In genomic region chr16:67000384-67001158, GRCh38 we compare ENCODE assay signal across 9 cellular contexts. TPM values are rescaled to one million over a fixed set of nuclear protein-coding genes. Genes with fewer than 3 reads are reported as not detected.
DNase-seq lines count a peak whose midpoint lies in the region; ATAC-seq and TF ChIP-seq lines count a peak whose summit lies in the region.
"Had no signal": no experiment of that assay in that cellular context is flagged by ENCODE, and none has a peak within 500 bp of the region (broad histone marks: within the 10 kb centered on the region; RNA-seq: fewer than 3 reads in every experiment).

No MANE protein-coding gene starts in this region.

- H3K36me3 ChIP-seq in heart left ventricle (no peaks in the 10 kb centered on the region), parathyroid adenoma (ENCODE audit: control insufficient read depth, insufficient read depth, low read length) (no peaks in the 10 kb centered on the region)

- H3K27ac ChIP-seq in heart left ventricle (peak overlapping the region in 4 of 12 donors; percentile 20 to 65 (median 49)), parathyroid adenoma (peak overlapping the region; percentile 39)

- ATAC-seq in activated naive CD4-positive, alpha-beta T cell treated with anti-CD3 and anti-CD28 coated beads, Interleukin-2, amount 50 U/mL, for 72 hours: peak; percentile 76 to 79
- ATAC-seq in heart left ventricle: peak in 3 of 4 donors; percentile 22 to 45 (median 36)
- no peak for ATAC-seq in HG02938 (IDR thresholded peaks at IDR 0.05; ENCODE audit: unreplicated experiment)
- no peak for ATAC-seq in GM21825 (IDR thresholded peaks at IDR 0.05; ENCODE audit: unreplicated experiment)

- WGBS in heart left ventricle, 4 donors: 3 to 16% (median 8%) methylated on average over 23 to 75 of the region's 75 CpGs

- TF ChIP-seq CTCF in heart left ventricle (IDR thresholded peaks at IDR 0.05) (no peak), parathyroid adenoma (IDR thresholded peaks at IDR 0.05) (no peak)

- H3K9me3 ChIP-seq in heart left ventricle (no peaks in the 10 kb centered on the region), parathyroid adenoma (ENCODE audit: control insufficient read depth, low read length) (no peaks in the 10 kb centered on the region)

- peak in 1 of 2 donors; percentile 15 for TF ChIP-seq POLR2A in heart left ventricle (IDR thresholded peaks at IDR 0.05)

- H3K4me3 ChIP-seq in heart left ventricle: peak overlapping the region; percentile 22 to 65 (median 57)
- H3K4me3 ChIP-seq in parathyroid adenoma (ENCODE audit: low read depth, low read length): peak overlapping the region; percentile 57

- peak overlapping the region; percentile 98 for H2AFZ ChIP-seq in parathyroid adenoma

- no peaks in the 10 kb centered on the region for H3K9me3 Mint-ChIP-seq in activated naive CD4-positive, alpha-beta T cell treated with anti-CD3 and anti-CD28 coated beads, Interleukin-2, amount 50 U/mL, for 72 hours

- peak overlapping the region; percentile 58 to 87 for H3K27ac Mint-ChIP-seq in activated naive CD4-positive, alpha-beta T cell treated with anti-CD3 and anti-CD28 coated beads, Interleukin-2, amount 50 U/mL, for 72 hours

- peak overlapping the region; percentile 37 for H3K9ac ChIP-seq in parathyroid adenoma

- H3K27me3 ChIP-seq in heart left ventricle (peaks cover 0 to 8% (median 0%) of the 10 kb centered on the region in 9 donors), parathyroid adenoma (ENCODE audit: control insufficient read depth, insufficient read depth, low read length) (no peaks in the 10 kb centered on the region)

- H3K4me1 ChIP-seq in heart left ventricle (peaks cover 0 to 35% (median 14%) of the 10 kb centered on the region in 12 donors), parathyroid adenoma (no peaks in the 10 kb centered on the region)

- intact Hi-C loops in heart left ventricle (cut with DNase I): no loop called here

- peak overlapping the region; percentile 74 for H3K4me2 ChIP-seq in parathyroid adenoma (ENCODE audit: low read length)

- peaks cover 7 to 11% of the 10 kb centered on the region in 2 donors for H3K36me3 Mint-ChIP-seq in activated naive CD4-positive, alpha-beta T cell treated with anti-CD3 and anti-CD28 coated beads, Interleukin-2, amount 50 U/mL, for 72 hours

- peak; percentile 32 to 41 for DNase-seq in NCI-H2081 (lab: John Stamatoyannopoulos, UW)
- DNase-seq in NCI-H2081 treated with DMSO at 0.1 percent for 48 hours (lab: John Stamatoyannopoulos, UW): no peak
- peak; percentile 71 for DNase-seq in RPMI8226
- peak; percentile 54 to 71 for DNase-seq in activated naive CD4-positive, alpha-beta T cell treated with anti-CD3 and anti-CD28 coated beads, Interleukin-2, amount 50 U/mL, for 72 hours (ENCODE audit: low spot score in 2 of 2)
- peak; percentile 35 to 77 (median 61) for DNase-seq in heart left ventricle

- no peaks in the 10 kb centered on the region for H3K79me2 ChIP-seq in parathyroid adenoma

RNA-seq across cellular contexts. Expression of gene CES4A, which starts 12.2 kb away (rescaled TPM):
- total RNA-seq in activated naive CD4-positive, alpha-beta T cell treated with anti-CD3 and anti-CD28 coated beads, Interleukin-2, amount 50 U/mL, for 72 hours: 10 to 100 TPM in 1 of 2 donors, 1 to 10 TPM in 1; 8.2 to 21.3 TPM
- 10 to 100 TPM in 2 of 9 donors, 1 to 10 TPM in 7; 3.5 to 26.8 (median 7.1) TPM for total RNA-seq in heart left ventricle
- polyA plus RNA-seq in heart left ventricle: 10 to 100 TPM in 1 of 2 donors, 1 to 10 TPM in 1; 8.1 to 16.6 TPM
- total RNA-seq: Daoy had no signal

RNA-seq across cellular contexts. Expression of gene CBFB, which starts 28.4 kb away (rescaled TPM):
- total RNA-seq in activated naive CD4-positive, alpha-beta T cell treated with anti-CD3 and anti-CD28 coated beads, Interleukin-2, amount 50 U/mL, for 72 hours: 100 to 1,000 TPM; 119 to 124 TPM
- 10 to 100 TPM; 16.4 to 53.6 (median 28.1) TPM for total RNA-seq in heart left ventricle
- 10 to 100 TPM; 11.3 to 41.0 TPM for polyA plus RNA-seq in heart left ventricle

RNA-seq across cellular contexts. Expression of gene CES3, which starts 39.5 kb away (rescaled TPM):
- 1 to 10 TPM in 1 of 2 donors, under 1 TPM in 1; 0.73 to 6.8 TPM for total RNA-seq in activated naive CD4-positive, alpha-beta T cell treated with anti-CD3 and anti-CD28 coated beads, Interleukin-2, amount 50 U/mL, for 72 hours
- total RNA-seq in heart left ventricle: 1 to 10 TPM in 3 of 9 donors, under 1 TPM in 6; 0.51 to 1.7 (median 0.88) TPM
- 1 to 10 TPM in 1 of 2 donors, under 1 TPM in 1; 0.08 to 1.1 TPM for polyA plus RNA-seq in heart left ventricle

Comparison
In these comparisons a context has a peak if more than half of its experiments do, and no peak if none do; other contexts are left out.
1. ATAC-seq: peak in activated naive CD4-positive, alpha-beta T cell treated with anti-CD3 and anti-CD28 coated beads, Interleukin-2, amount 50 U/mL, for 72 hours (2 of 2) and heart left ventricle (3 of 4); none in HG02938 (single experiment) and GM21825 (single experiment).